ENCODE assay signal across 1 cellular context in the genomic region with DNA sequence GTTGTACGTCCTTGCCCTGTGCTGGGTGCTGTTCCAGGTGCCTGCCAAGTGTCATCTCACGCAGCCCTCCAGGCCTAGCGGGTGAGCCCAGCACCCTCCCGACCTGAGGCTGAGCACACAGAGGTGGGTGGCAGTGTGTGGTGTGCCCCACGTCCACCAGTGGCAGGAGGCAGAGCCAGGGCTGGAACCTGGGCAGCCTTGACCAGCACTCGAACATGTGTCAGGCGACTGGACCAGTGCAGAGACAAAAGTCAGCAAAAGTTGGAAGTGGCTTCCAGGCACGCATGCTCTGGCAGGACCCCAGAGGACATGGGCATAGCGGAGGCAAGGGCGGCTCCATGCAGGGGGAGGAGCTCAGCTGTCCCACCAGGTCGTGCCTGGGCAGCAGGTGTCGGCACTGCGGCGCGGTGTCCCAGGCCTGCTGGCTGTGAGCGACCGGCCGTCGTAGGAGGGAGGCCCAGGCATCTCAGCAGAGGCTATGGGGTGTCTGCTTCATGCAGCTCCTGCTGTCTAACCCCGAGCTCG.
TF ChIP-seq lines count a peak whose summit lies in the region.

No MANE protein-coding gene starts in this region.

TF ChIP-seq in H1, 55 proteins besides CTCF, POLR2A, EP300 and RAD21:
- TF ChIP-seq TAF1 (IDR thresholded peaks at IDR 0.05; ENCODE audit: low read depth, low read length) = no peak
- TF ChIP-seq CTBP2 (IDR thresholded peaks at IDR 0.05; ENCODE audit: borderline replicate concordance, insufficient read depth, insufficient read length, low read length) = no peak
- TF ChIP-seq SUZ12 (IDR thresholded peaks at IDR 0.05; ENCODE audit: low read length) = no peak
- TF ChIP-seq EGR1 (IDR thresholded peaks at IDR 0.05; ENCODE audit: borderline replicate concordance, low read depth, low read length) = no peak
